ENCODE assay signal across 35 cellular contexts in genomic region chr16:89791278-89791995, GRCh38.
"Had no signal": no experiment of that assay in that cellular context is flagged by ENCODE, and none has a peak within 500 bp of the region (broad histone marks: within the 10 kb centered on the region; RNA-seq: fewer than 3 reads in every experiment).

No MANE protein-coding gene starts in this region.

- H3K9me3 ChIP-seq: adrenal gland, body of pancreas, esophagus muscularis mucosa, gastrocnemius medialis had no signal

- H3K36me3 ChIP-seq: adrenal gland, gastrocnemius medialis had no signal

- ATAC-seq: activated CD4-positive, alpha-beta T cell treated with anti-CD3 and anti-CD28 coated beads for 36 hours; activated CD8-positive, alpha-beta memory T cell treated with anti-CD3 and anti-CD28 coated beads, Interleukin-2, amount 10 ng/mL, durations not matched to agents 7 days and 5 days; activated CD8-positive, alpha-beta T cell treated with anti-CD3 and anti-CD28 coated beads, Interleukin-2, amount 10 ng/mL, durations not matched to agents 7 days and 5 days; activated naive CD8-positive, alpha-beta T cell treated with anti-CD3 and anti-CD28 coated beads, Interleukin-2, amount 50 U/mL, for 24 hours; body of pancreas; foreskin keratinocyte; gastrocnemius medialis; T-helper 17 cell had no signal

- H3K4me1 Mint-ChIP-seq: endodermal cell had no signal

- H3K27me3 ChIP-seq: adrenal gland, body of pancreas, dorsolateral prefrontal cortex, esophagus muscularis mucosa, foreskin keratinocyte, gastrocnemius medialis had no signal

- H3K4me1 ChIP-seq: adrenal gland, body of pancreas, esophagus muscularis mucosa, foreskin keratinocyte, gastrocnemius medialis had no signal

- H3K4me3 Mint-ChIP-seq: activated CD4-positive, alpha-beta memory T cell treated with anti-CD3 and anti-CD28 coated beads for 36 hours; activated CD4-positive, alpha-beta T cell treated with anti-CD3 and anti-CD28 coated beads for 36 hours; activated CD4-positive, alpha-beta T cell treated with anti-CD3 and anti-CD28 coated beads, Interleukin-2, amount 10 ng/mL, durations not matched to agents 24 days and 14 days; activated CD8-positive, alpha-beta memory T cell treated with anti-CD3 and anti-CD28 coated beads, Interleukin-2, amount 10 ng/mL, durations not matched to agents 7 days and 5 days; activated CD8-positive, alpha-beta T cell treated with anti-CD3 and anti-CD28 coated beads, Interleukin-2, amount 10 ng/mL, durations not matched to agents 7 days and 5 days; activated naive CD4-positive, alpha-beta T cell treated with anti-CD3 and anti-CD28 coated beads for 36 hours; activated naive CD4-positive, alpha-beta T cell treated with anti-CD3 and anti-CD28 coated beads, Interleukin-2, amount 50 U/mL, for 24 hours; activated naive CD8-positive, alpha-beta T cell treated with anti-CD3 and anti-CD28 coated beads for 36 hours; activated naive CD8-positive, alpha-beta T cell treated with anti-CD3 and anti-CD28 coated beads, Interleukin-2, amount 50 U/mL, for 24 hours; activated T-helper 1 cell treated with anti-CD3 and anti-CD28 coated beads, Interleukin-12 subunit alpha, Interleukin-12 subunit beta, Interleukin-2, Interleukin-4 antibody, amounts not matched to agents 30 ng/mL and 10 ng/mL and 1 ng/mL, durations not matched to agents 14 hours and 24 hours and 36 hours; dendritic cell treated with granulocyte-macrophage colony-stimulating factor and Interleukin-4, amounts not matched to agents 40 ng/mL and 50 ng/mL, for 4 days; endodermal cell; T-helper 17 cell; T-helper 2 cell treated with Interferon-gamma antibody and Interleukin-4, amounts not matched to agents 5 μg/mL and 100 μg/mL, for 36 hours had no signal

- H3K4me3 ChIP-seq: adrenal gland, body of pancreas, coronary artery, dorsolateral prefrontal cortex, esophagus muscularis mucosa, gastrocnemius medialis had no signal

- H3K27ac ChIP-seq: adrenal gland, body of pancreas, coronary artery, dorsolateral prefrontal cortex, esophagus muscularis mucosa, foreskin keratinocyte, gastrocnemius medialis had no signal

- H3K27ac Mint-ChIP-seq: activated CD4-positive, alpha-beta T cell treated with anti-CD3 and anti-CD28 coated beads for 36 hours; activated CD4-positive, alpha-beta T cell treated with anti-CD3 and anti-CD28 coated beads, Interleukin-2, amount 10 ng/mL, durations not matched to agents 24 days and 14 days; activated CD8-positive, alpha-beta memory T cell treated with anti-CD3 and anti-CD28 coated beads, Interleukin-2, amount 10 ng/mL, durations not matched to agents 7 days and 5 days; activated CD8-positive, alpha-beta T cell treated with anti-CD3 and anti-CD28 coated beads, Interleukin-2, amount 10 ng/mL, durations not matched to agents 7 days and 5 days; activated naive CD4-positive, alpha-beta T cell treated with anti-CD3 and anti-CD28 coated beads for 36 hours; activated naive CD4-positive, alpha-beta T cell treated with anti-CD3 and anti-CD28 coated beads, Interleukin-2, amount 50 U/mL, for 24 hours; activated naive CD8-positive, alpha-beta T cell treated with anti-CD3 and anti-CD28 coated beads for 36 hours; activated naive CD8-positive, alpha-beta T cell treated with anti-CD3 and anti-CD28 coated beads, Interleukin-2, amount 50 U/mL, for 24 hours; activated T-helper 1 cell treated with anti-CD3 and anti-CD28 coated beads, Interleukin-12 subunit alpha, Interleukin-12 subunit beta, Interleukin-2, Interleukin-4 antibody, amounts not matched to agents 30 ng/mL and 10 ng/mL and 1 ng/mL, durations not matched to agents 14 hours and 24 hours and 36 hours; activated T-helper 2 cell treated with anti-CD3 and anti-CD28 coated beads, Interferon-gamma antibody, Interleukin-2, Interleukin-4, amounts not matched to agents 10 μg/mL and 5 μg/mL and 100 μg/mL, durations not matched to agents 14 hours and 24 hours and 36 hours; dendritic cell treated with granulocyte-macrophage colony-stimulating factor and Interleukin-4, amounts not matched to agents 40 ng/mL and 50 ng/mL, for 4 days; endodermal cell; T-helper 2 cell treated with Interferon-gamma antibody and Interleukin-4, amounts not matched to agents 5 μg/mL and 100 μg/mL, for 36 hours had no signal

- H3K27me3 Mint-ChIP-seq: activated CD4-positive, alpha-beta memory T cell treated with anti-CD3 and anti-CD28 coated beads for 36 hours; activated CD4-positive, alpha-beta T cell treated with anti-CD3 and anti-CD28 coated beads for 36 hours; activated CD4-positive, alpha-beta T cell treated with anti-CD3 and anti-CD28 coated beads, Interleukin-2, amount 10 ng/mL, durations not matched to agents 24 days and 14 days; activated CD8-positive, alpha-beta memory T cell treated with anti-CD3 and anti-CD28 coated beads, Interleukin-2, amount 10 ng/mL, durations not matched to agents 7 days and 5 days; activated naive CD4-positive, alpha-beta T cell treated with anti-CD3 and anti-CD28 coated beads, Interleukin-2, amount 50 U/mL, for 24 hours; activated naive CD8-positive, alpha-beta T cell treated with anti-CD3 and anti-CD28 coated beads for 36 hours; activated naive CD8-positive, alpha-beta T cell treated with anti-CD3 and anti-CD28 coated beads, Interleukin-2, amount 50 U/mL, for 24 hours; dendritic cell treated with granulocyte-macrophage colony-stimulating factor and Interleukin-4, amounts not matched to agents 40 ng/mL and 50 ng/mL, for 4 days; T-helper 17 cell had no signal

- H3K9me3 Mint-ChIP-seq: activated CD4-positive, alpha-beta memory T cell treated with anti-CD3 and anti-CD28 coated beads for 36 hours; activated CD4-positive, alpha-beta T cell treated with anti-CD3 and anti-CD28 coated beads, Interleukin-2, amount 10 ng/mL, durations not matched to agents 24 days and 14 days; activated naive CD4-positive, alpha-beta T cell treated with anti-CD3 and anti-CD28 coated beads for 36 hours; activated naive CD4-positive, alpha-beta T cell treated with anti-CD3 and anti-CD28 coated beads, Interleukin-2, amount 50 U/mL, for 24 hours; activated naive CD8-positive, alpha-beta T cell treated with anti-CD3 and anti-CD28 coated beads for 36 hours; activated naive CD8-positive, alpha-beta T cell treated with anti-CD3 and anti-CD28 coated beads, Interleukin-2, amount 50 U/mL, for 24 hours; activated T-helper 1 cell treated with anti-CD3 and anti-CD28 coated beads, Interleukin-12 subunit alpha, Interleukin-12 subunit beta, Interleukin-2, Interleukin-4 antibody, amounts not matched to agents 30 ng/mL and 10 ng/mL and 1 ng/mL, durations not matched to agents 14 hours and 24 hours and 36 hours; activated T-helper 2 cell treated with anti-CD3 and anti-CD28 coated beads, Interferon-gamma antibody, Interleukin-2, Interleukin-4, amounts not matched to agents 10 μg/mL and 5 μg/mL and 100 μg/mL, durations not matched to agents 14 hours and 24 hours and 36 hours; dendritic cell treated with granulocyte-macrophage colony-stimulating factor and Interleukin-4, amounts not matched to agents 40 ng/mL and 50 ng/mL, for 4 days; endodermal cell; T-helper 2 cell treated with Interferon-gamma antibody and Interleukin-4, amounts not matched to agents 5 μg/mL and 100 μg/mL, for 36 hours had no signal

- DNase-seq: activated CD4-positive, alpha-beta memory T cell treated with anti-CD3 and anti-CD28 coated beads for 36 hours; activated CD4-positive, alpha-beta T cell treated with anti-CD3 and anti-CD28 coated beads for 36 hours; activated CD4-positive, alpha-beta T cell treated with anti-CD3 and anti-CD28 coated beads, Interleukin-2, amount 10 ng/mL, durations not matched to agents 24 days and 14 days; activated CD4-positive, CD25-positive, alpha-beta regulatory T cell; activated CD4-positive, CD25-positive, alpha-beta regulatory T cell treated with anti-CD3 and anti-CD28 coated beads, Interleukin-2, amount 50 U/mL, for 72 hours; activated CD8-positive, alpha-beta memory T cell treated with anti-CD3 and anti-CD28 coated beads, Interleukin-2, amount 10 ng/mL, durations not matched to agents 7 days and 5 days; activated CD8-positive, alpha-beta memory T cell treated with anti-CD3 and anti-CD28 coated beads, Interleukin-2, amount 50 U/mL, for 4 hours; activated CD8-positive, alpha-beta T cell treated with anti-CD3 and anti-CD28 coated beads, Interleukin-2, amount 10 ng/mL, durations not matched to agents 7 days and 5 days; activated effector memory CD4-positive, alpha-beta T cell treated with anti-CD3 and anti-CD28 coated beads, Interleukin-2, amount 50 U/mL, for 16 hours; activated naive CD4-positive, alpha-beta T cell treated with anti-CD3 and anti-CD28 coated beads for 36 hours; activated naive CD8-positive, alpha-beta T cell treated with anti-CD3 and anti-CD28 coated beads for 36 hours; activated naive CD8-positive, alpha-beta T cell treated with anti-CD3 and anti-CD28 coated beads, Interleukin-2, amount 50 U/mL, for 24 hours; activated T-cell treated with anti-CD3 and anti-CD28 coated beads, Interleukin-2, amount 50 U/mL, for 1 hour; activated T-cell treated with anti-CD3 and anti-CD28 coated beads, Interleukin-2, amount 50 U/mL, for 48 hours; adrenal gland; amygdala; aorta; body of pancreas; cerebellar nuclear complex; effector memory CD4-positive, alpha-beta T cell; endodermal cell; erythroblast; foreskin keratinocyte; gastrocnemius medialis; glutamatergic neuron; T-helper 1 cell; T-helper 17 cell had no signal
